8 cellular contexts compared by ENCODE assay signal in the genomic region with DNA sequence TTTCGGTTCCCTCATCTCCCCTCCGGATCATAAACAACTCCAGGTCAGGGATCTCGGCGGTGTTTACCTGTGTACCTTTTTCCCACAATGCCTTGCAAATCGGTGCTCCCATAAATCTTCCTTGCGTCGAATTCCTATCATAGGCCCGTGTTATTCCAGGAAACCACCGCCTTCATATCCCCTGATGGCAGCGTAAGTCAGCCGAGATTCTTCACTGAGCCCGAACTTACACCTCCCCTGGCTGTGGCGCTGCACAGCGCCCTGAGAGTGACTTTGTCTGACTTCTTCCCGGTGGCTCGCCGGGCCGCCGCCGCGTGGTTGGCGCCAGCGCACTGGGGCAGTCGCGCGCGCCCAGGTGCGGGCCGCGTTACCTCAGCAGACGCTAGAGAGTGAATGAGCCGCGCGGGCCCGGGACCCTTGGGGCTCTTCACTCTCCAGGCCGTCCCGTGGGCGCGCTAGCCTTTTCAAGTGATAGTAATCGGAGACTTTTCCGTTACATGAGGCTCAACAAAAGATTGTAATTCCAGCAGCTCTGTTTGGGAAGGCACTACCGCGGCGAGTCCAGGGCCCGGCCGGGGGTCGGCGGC.
DNase-seq lines count a peak whose midpoint lies in the region; ATAC-seq and TF ChIP-seq lines count a peak whose summit lies in the region.

No MANE protein-coding gene starts in this region.

- no peaks in the 10 kb centered on the region for H3K27me3 ChIP-seq in lower lobe of right lung (ENCODE audit: low read depth)
- H3K27me3 ChIP-seq in SJCRH30: no peaks in the 10 kb centered on the region

- TF ChIP-seq CTCF in GM13977 (IDR thresholded peaks at IDR 0.05; ENCODE audit: extremely low read depth, insufficient read depth, missing control alignments) (no peak), lower lobe of right lung (IDR thresholded peaks at IDR 0.05) (peak; percentile 20)

- H3K4me3 ChIP-seq in lower lobe of right lung: peak overlapping the region; percentile 60
- H3K4me3 ChIP-seq in SJCRH30: no peak overlapping the region

- H3K27ac ChIP-seq in lower lobe of right lung (peak overlapping the region; percentile 88), SJCRH30 (no peak overlapping the region)

- H3K36me3 Mint-ChIP-seq in activated CD4-positive, alpha-beta T cell treated with anti-CD3 and anti-CD28 coated beads for 36 hours (ENCODE audit: low read depth): peaks cover 7% of the 10 kb centered on the region
- H3K36me3 Mint-ChIP-seq in dendritic cell treated with granulocyte-macrophage colony-stimulating factor and Interleukin-4, amounts not matched to agents 40 ng/mL and 50 ng/mL, for 4 days (ENCODE audit: low read depth): no peaks in the 10 kb centered on the region

- POLR2A ChIA-PET in activated CD4-positive, alpha-beta T cell treated with anti-CD3 and anti-CD28 coated beads for 36 hours (lab: Charles Lee): interaction anchor here (0.7 to 3.3 kb wide), 4 partner anchors 13 to 49 kb away, joined by 3 to 29 read pairs (median 12); no protein-coding TSS in a partner anchor

- H3K9me3 ChIP-seq in lower lobe of right lung (no peaks in the 10 kb centered on the region), SJCRH30 (replicated peaks) (no peaks in the 10 kb centered on the region)

- H3K9me3 Mint-ChIP-seq in activated CD4-positive, alpha-beta T cell treated with anti-CD3 and anti-CD28 coated beads for 36 hours (ENCODE audit: low read depth): no peaks in the 10 kb centered on the region
- H3K9me3 Mint-ChIP-seq in dendritic cell treated with granulocyte-macrophage colony-stimulating factor and Interleukin-4, amounts not matched to agents 40 ng/mL and 50 ng/mL, for 4 days: no peaks in the 10 kb centered on the region

- H3K27ac Mint-ChIP-seq in activated CD4-positive, alpha-beta T cell treated with anti-CD3 and anti-CD28 coated beads for 36 hours: peak overlapping the region; percentile 66
- H3K27ac Mint-ChIP-seq in dendritic cell treated with granulocyte-macrophage colony-stimulating factor and Interleukin-4, amounts not matched to agents 40 ng/mL and 50 ng/mL, for 4 days: peak overlapping the region; percentile 20

- H3K4me1 Mint-ChIP-seq in activated CD4-positive, alpha-beta T cell treated with anti-CD3 and anti-CD28 coated beads for 36 hours: peaks cover 39% of the 10 kb centered on the region
- peaks cover 70% of the 10 kb centered on the region for H3K4me1 Mint-ChIP-seq in dendritic cell treated with granulocyte-macrophage colony-stimulating factor and Interleukin-4, amounts not matched to agents 40 ng/mL and 50 ng/mL, for 4 days (ENCODE audit: low read depth)

- H3K4me1 ChIP-seq in lower lobe of right lung: peaks cover 85% of the 10 kb centered on the region
- H3K4me1 ChIP-seq in SJCRH30: no peaks in the 10 kb centered on the region

- H3K36me3 ChIP-seq in lower lobe of right lung: no peaks in the 10 kb centered on the region
- H3K36me3 ChIP-seq in SJCRH30: peaks cover 17% of the 10 kb centered on the region; the same call in 1 of the 2 replicates

- H3K27me3 Mint-ChIP-seq in activated CD4-positive, alpha-beta T cell treated with anti-CD3 and anti-CD28 coated beads for 36 hours: no peaks in the 10 kb centered on the region
- H3K27me3 Mint-ChIP-seq in dendritic cell treated with granulocyte-macrophage colony-stimulating factor and Interleukin-4, amounts not matched to agents 40 ng/mL and 50 ng/mL, for 4 days: peaks cover 22% of the 10 kb centered on the region

- H3K4me3 Mint-ChIP-seq in activated CD4-positive, alpha-beta T cell treated with anti-CD3 and anti-CD28 coated beads for 36 hours: peak overlapping the region; percentile 91
- peak overlapping the region; percentile 74 for H3K4me3 Mint-ChIP-seq in dendritic cell treated with granulocyte-macrophage colony-stimulating factor and Interleukin-4, amounts not matched to agents 40 ng/mL and 50 ng/mL, for 4 days

- intact Hi-C loops in activated CD4-positive, alpha-beta T cell treated with anti-CD3 and anti-CD28 coated beads for 36 hours (cut with DNase I, micrococcal nuclease): loop anchor here (1.0 to 10.0 kb wide), 12 partner anchors 17 to 725 kb away; a partner anchor contains a TSS
- intact Hi-C loops in dendritic cell treated with granulocyte-macrophage colony-stimulating factor and Interleukin-4, amounts not matched to agents 40 ng/mL and 50 ng/mL, for 4 days (cut with micrococcal nuclease): no loop called here
- intact Hi-C loops in lower lobe of right lung (cut with DNase I): no loop called here

- DNase-seq in GM13977 (ENCODE audit: low spot score) (peak; percentile 63), NCI-H1930 (lab: John Stamatoyannopoulos, UW) (peak; percentile 51 to 73), lower lobe of right lung (peak; percentile 78), SJCRH30 (no peak)
- DNase-seq in activated CD4-positive, alpha-beta T cell treated with anti-CD3 and anti-CD28 coated beads for 36 hours: peak; percentile 83
- peak; percentile 41 for DNase-seq in stimulated activated CD8-positive, alpha-beta memory T cell treated with anti-CD3 and anti-CD28 coated beads, Interleukin-15, amount 100 ng/mL, for 24 hours (ENCODE audit: low read depth)

- CTCF ChIA-PET in activated CD4-positive, alpha-beta T cell treated with anti-CD3 and anti-CD28 coated beads for 36 hours (lab: Charles Lee): interaction anchor here (0.8 to 2.7 kb wide), 19 partner anchors 14 to 147 kb away, joined by 3 to 29 read pairs (median 4); no protein-coding TSS in a partner anchor

- in situ Hi-C loops in GM13977 (cut with MboI; ENCODE audit: low pct_unique_long_range_greater_than_20kb, low sequenced_read_pairs, unreplicated experiment): no loop called here

- ATAC-seq in HG02642 (IDR thresholded peaks at IDR 0.05; ENCODE audit: poor library complexity, unreplicated experiment) (peak; percentile 48), lower lobe of right lung (peak; percentile 69)
- peak; percentile 60 for ATAC-seq in activated CD4-positive, alpha-beta T cell treated with anti-CD3 and anti-CD28 coated beads for 36 hours

Comparison
In these comparisons a context has a peak if more than half of its experiments do, and no peak if none do; other contexts are left out.
1. DNase-seq: peak in GM13977 (single experiment), NCI-H1930 (2 of 2), activated CD4-positive, alpha-beta T cell treated with anti-CD3 and anti-CD28 coated beads for 36 hours (single experiment), lower lobe of right lung (single experiment) and stimulated activated CD8-positive, alpha-beta memory T cell treated with anti-CD3 and anti-CD28 coated beads, Interleukin-15, amount 100 ng/mL, for 24 hours (single experiment); none in SJCRH30 (0 of 2).
2. intact Hi-C loops: an anchor here in activated CD4-positive, alpha-beta T cell treated with anti-CD3 and anti-CD28 coated beads for 36 hours (1.0 to 10.0 kb wide); none called in dendritic cell treated with granulocyte-macrophage colony-stimulating factor and Interleukin-4, amounts not matched to agents 40 ng/mL and 50 ng/mL, for 4 days and lower lobe of right lung.
3. Peak in every context shown above with its lines, with median percentiles within 50 percentile points of each other: ATAC-seq.